18 cellular contexts compared by ENCODE assay signal in the genomic region with DNA sequence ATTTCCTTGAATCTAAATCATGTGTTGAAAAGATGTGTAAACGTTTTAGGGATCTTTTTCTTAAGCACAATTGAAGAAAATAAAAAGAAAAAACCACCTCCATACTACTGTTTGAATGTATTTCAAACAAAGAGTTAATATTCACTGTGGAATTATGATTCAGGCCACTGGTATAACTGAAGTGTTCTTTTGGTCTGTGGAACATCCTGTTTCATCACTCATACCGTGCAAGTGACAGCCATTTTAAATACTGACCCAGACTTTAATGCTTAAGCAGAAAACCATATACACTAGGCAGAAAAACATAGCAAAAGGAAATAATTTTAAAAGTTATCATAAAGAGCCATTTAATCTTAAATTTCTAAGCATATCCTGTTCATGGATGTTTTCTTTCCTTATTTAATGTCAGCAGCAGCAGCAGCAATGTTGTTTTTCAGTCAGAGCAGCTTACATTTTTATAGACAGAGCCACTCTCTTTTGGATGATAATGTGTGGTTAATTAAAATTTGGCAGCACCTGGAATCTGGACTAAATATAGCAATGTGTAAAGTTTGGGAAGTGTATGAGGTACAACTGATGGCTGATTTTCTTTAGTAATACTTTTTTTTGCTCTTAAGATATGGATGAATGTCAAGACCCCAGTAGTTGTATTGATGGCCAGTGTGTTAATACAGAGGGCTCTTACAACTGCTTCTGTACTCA.
A peak's percentile ranks its signal among the peaks of the same experiment; 100 is the strongest.
DNase-seq lines count a peak whose midpoint lies in the region; ATAC-seq, FAIRE-seq and TF ChIP-seq lines count a peak whose summit lies in the region.
"Had no signal": no experiment of that assay in that cellular context is flagged by ENCODE, and none has a peak within 500 bp of the region (broad histone marks: within the 10 kb centered on the region; RNA-seq: fewer than 3 reads in every experiment).

No MANE protein-coding gene starts in this region.

- WGBS in sigmoid colon, 2 donors, result 71 to 79% methylated on average over 2 of the region's 2 CpGs

- DNase-seq in EL (peak; percentile 62), RCC 7860 (ENCODE audit: low spot score) (no peak), epithelial cell of esophagus (ENCODE audit: low read depth) (peak; percentile 49), sigmoid colon (no peak), HPDE6-E6E7 (ENCODE audit: extremely low spot score) (no peak), ACHN (no peak), NCI-H345 (lab: John Stamatoyannopoulos, UW) (no peak)
- DNase-seq: activated CD4-positive, alpha-beta T cell treated with anti-CD3 and anti-CD28 coated beads, Interleukin-2, amount 10 ng/mL, durations not matched to agents 7 days and 5 days; activated T-cell treated with anti-CD3 and anti-CD28 coated beads, Interleukin-2, amount 50 U/mL, for 72 hours; amniotic stem cell; effector CD4-positive, alpha-beta T cell; GDM1; NCI-H1436; NCI-H526; posterior cingulate gyrus; trophoblast cell had no signal

- H3K27me3 ChIP-seq in sigmoid colon, result no peaks in the 10 kb centered on the region

- TF ChIP-seq CTCF in epithelial cell of esophagus (IDR thresholded peaks at IDR 0.05; ENCODE audit: insufficient read depth, low read depth, low read length, missing control alignments) (no peak), sigmoid colon (IDR thresholded peaks at IDR 0.05) (no peak)

- peaks cover 0 to 40% (median 21%) of the 10 kb centered on the region in 4 donors for H3K4me1 ChIP-seq in sigmoid colon

- ATAC-seq in GM18511 (IDR thresholded peaks at IDR 0.05; ENCODE audit: unreplicated experiment), result no peak
- ATAC-seq: activated T-cell treated with anti-CD3 and anti-CD28 coated beads, Interleukin-2, amount 50 U/mL, for 72 hours had no signal

- TF ChIP-seq EP300 in sigmoid colon (IDR thresholded peaks at IDR 0.05), result no peak

- H3K9me3 ChIP-seq in sigmoid colon, result no peaks in the 10 kb centered on the region

- intact Hi-C loops in sigmoid colon (cut with DNase I), result loop anchor here (10.0 kb wide), 2 partner anchors 229 to 409 kb away; no protein-coding TSS in a partner anchor

- H3K4me3 ChIP-seq in epithelial cell of esophagus (ENCODE audit: low read length) (no peak overlapping the region), sigmoid colon (no peak overlapping the region)

- FAIRE-seq in RCC 7860 (lab: Jason Lieb, UNC), result peak; percentile 26

- peak overlapping the region in 3 of 4 donors; percentile 67 to 81 (median 69) for H3K27ac ChIP-seq in sigmoid colon
- H3K27ac ChIP-seq: RWPE1 had no signal

- TF ChIP-seq POLR2A in sigmoid colon (IDR thresholded peaks at IDR 0.05), result no peak

- in situ Hi-C loops in ACHN (cut with HindIII; ENCODE audit: low pct_ligation_motif_present, low pct_unique_long_range_greater_than_20kb, low sequenced_read_pairs), result no loop called here

- H3K36me3 ChIP-seq in sigmoid colon, result peaks cover 0 to 4% (median 0%) of the 10 kb centered on the region in 4 donors

Comparison
In these comparisons a context has a peak if more than half of its experiments do, and no peak if none do; other contexts are left out.
1. DNase-seq: peak in EL (single experiment) and epithelial cell of esophagus (single experiment); none in RCC 7860 (single experiment), sigmoid colon (single experiment), HPDE6-E6E7 (single experiment), ACHN (single experiment) and NCI-H345 (single experiment).